ENCODE assay signal across 14 cellular contexts in genomic region chr19:18309525-18310064, GRCh38. TPM values are rescaled to one million over a fixed set of nuclear protein-coding genes. Genes with fewer than 3 reads are reported as not detected.
DNase-seq lines count a peak whose midpoint lies in the region; ATAC-seq, FAIRE-seq and TF ChIP-seq lines count a peak whose summit lies in the region.
"Had no signal": no experiment of that assay in that cellular context is flagged by ENCODE, and none has a peak within 500 bp of the region (broad histone marks: within the 10 kb centered on the region; RNA-seq: fewer than 3 reads in every experiment).

No MANE protein-coding gene starts in this region.

- POLR2A ChIA-PET in K562 (lab: Yijun Ruan, JAX): no interaction called here

- intact Hi-C loops in K562 (cut with micrococcal nuclease): no loop called here
- intact Hi-C loops in pancreas (cut with DNase I): no loop called here

- H2AFZ ChIP-seq in K562 (ENCODE audit: low read depth, low read length): no peak overlapping the region

- H3K9me1 ChIP-seq in K562 (ENCODE audit: control insufficient read depth, insufficient read depth, low read length): no peaks in the 10 kb centered on the region

- peaks cover 14% of the 10 kb centered on the region for H3K79me2 ChIP-seq in K562 (ENCODE audit: control insufficient read depth, insufficient read depth, low read length)

- no peak for TF ChIP-seq EP300 in K562 (IDR thresholded peaks at IDR 0.05; ENCODE audit: low read length)

- no peak for TF ChIP-seq CTCF in K562 (IDR thresholded peaks at IDR 0.05 in 2 of 3, conservative IDR thresholded peaks at IDR 0.05 in 1 of 3; ENCODE audit: insufficient read depth in 2 of 3, low read depth in 1 of 3, low read length in 3 of 3)
- TF ChIP-seq CTCF in pancreas (IDR thresholded peaks at IDR 0.05): no peak

- DNase-seq in activated naive CD8-positive, alpha-beta T cell treated with anti-CD3 and anti-CD28 coated beads for 36 hours: no peak
- no peak for DNase-seq in activated naive CD8-positive, alpha-beta T cell treated with anti-CD3 and anti-CD28 coated beads, Interleukin-2, amount 50 U/mL, for 24 hours
- peak in 1 of 4 experiments; percentile 6 for DNase-seq in K562 (ENCODE audit: extremely low read depth in 1 of 4, low spot score in 3 of 4)
- no peak for DNase-seq in HK-2 (ENCODE audit: unreplicated experiment)
- DNase-seq in pancreas: no peak
- DNase-seq: DMS53, NCI-H187 treated with DMSO at 0.1 percent for 48 hours, NCI-H69 had no signal

- no peaks in the 10 kb centered on the region for H3K9me3 Mint-ChIP-seq in activated naive CD8-positive, alpha-beta T cell treated with anti-CD3 and anti-CD28 coated beads for 36 hours
- H3K9me3 Mint-ChIP-seq in activated naive CD8-positive, alpha-beta T cell treated with anti-CD3 and anti-CD28 coated beads, Interleukin-2, amount 50 U/mL, for 24 hours: no peaks in the 10 kb centered on the region
- H3K9me3 Mint-ChIP-seq: CD14-positive monocyte, IgD-negative memory B cell had no signal

- H3K4me3 Mint-ChIP-seq in activated naive CD8-positive, alpha-beta T cell treated with anti-CD3 and anti-CD28 coated beads for 36 hours: no peak overlapping the region
- no peak overlapping the region for H3K4me3 Mint-ChIP-seq in activated naive CD8-positive, alpha-beta T cell treated with anti-CD3 and anti-CD28 coated beads, Interleukin-2, amount 50 U/mL, for 24 hours
- H3K4me3 Mint-ChIP-seq: CD14-positive monocyte, IgD-negative memory B cell had no signal

- WGBS in K562 (ENCODE audit: insufficient coverage, low coverage, missing lambda C conversion rate): 94% methylated on average over 17 of the region's 33 CpGs
- 92 to 95% methylated on average over 30 to 33 of the region's 33 CpGs for whole genome bisulfite sequencing in pancreas, 2 donors

- H3K27me3 ChIP-seq in K562 (ENCODE audit: control insufficient read depth in 2 of 2, insufficient read depth in 2 of 2, low read length in 2 of 2): no peaks in the 10 kb centered on the region
- no peaks in the 10 kb centered on the region for H3K27me3 ChIP-seq in pancreas

- BruUV-seq in K562 (replicated peaks; lab: Mats Ljungman, UMichigan): no TSS peak

- H3K36me3 ChIP-seq in K562 (ENCODE audit: control insufficient read depth, insufficient read depth, low read length) (peaks cover 89% of the 10 kb centered on the region), pancreas (peaks cover 0 to 9% (median 0%) of the 10 kb centered on the region in 3 donors)

- no peaks in the 10 kb centered on the region for H3K9me3 ChIP-seq in K562 (replicated peaks; ENCODE audit: control insufficient read depth, insufficient read depth, low read depth, low read length)
- H3K9me3 ChIP-seq in pancreas: no peaks in the 10 kb centered on the region
- H3K9me3 ChIP-seq: A549 had no signal

- no peak for TF ChIP-seq RAD21 in K562 (CRISPR knock-in tag; conservative IDR thresholded peaks at IDR 0.05 in 1 of 2, IDR thresholded peaks at IDR 0.05 in 1 of 2)

- H3K36me3 Mint-ChIP-seq in activated naive CD8-positive, alpha-beta T cell treated with anti-CD3 and anti-CD28 coated beads for 36 hours: peaks cover 45% of the 10 kb centered on the region
- peaks cover 37% of the 10 kb centered on the region for H3K36me3 Mint-ChIP-seq in activated naive CD8-positive, alpha-beta T cell treated with anti-CD3 and anti-CD28 coated beads, Interleukin-2, amount 50 U/mL, for 24 hours (ENCODE audit: low read depth)

- H3K4me1 ChIP-seq in K562 (replicated peaks in 1 of 2; ENCODE audit: control insufficient read depth in 2 of 2, insufficient read depth in 2 of 2, low read length in 2 of 2) (peaks cover 6 to 75% of the 10 kb centered on the region in 2 experiments; a peak in 4 of 5 replicates), pancreas (no peaks in the 10 kb centered on the region)

- no peaks in the 10 kb centered on the region for H4K20me1 ChIP-seq in K562 (replicated peaks; ENCODE audit: control insufficient read depth, insufficient read depth, low read length)

- peak; percentile 6 for TF ChIP-seq POLR2A in GM15510 (IDR thresholded peaks at IDR 0.05; ENCODE audit: borderline replicate concordance, extremely low read depth, insufficient read length)
- TF ChIP-seq POLR2A in K562 (conservative IDR thresholded peaks at IDR 0.05): no peak

- FAIRE-seq in K562 (lab: Jason Lieb, UNC) (no peak), pancreas (lab: Jason Lieb, UNC) (no peak)
- FAIRE-seq: A549, GM18507 had no signal

- peak overlapping the region in 1 of 2 experiments; percentile 46; a peak in 1 of 4 replicates for H3K9ac ChIP-seq in K562 (ENCODE audit: insufficient read depth in 1 of 2, low read depth in 2 of 2, low read length in 2 of 2)

- H3K4me2 ChIP-seq in K562 (ENCODE audit: insufficient read depth, low read length): no peak overlapping the region
- H3K4me2 ChIP-seq: A549 had no signal

- in situ Hi-C loops in K562 (cut with MboI): no loop called here

- CTCF ChIA-PET in K562 (lab: Yijun Ruan, JAX; ENCODE audit: low intra/inter-chr PET ratio): no interaction called here

- H3K27ac ChIP-seq in K562 (ENCODE audit: extremely low read depth, low read depth, low read length): no peak overlapping the region
- no peak overlapping the region for H3K27ac ChIP-seq in pancreas

- H3K27ac Mint-ChIP-seq in activated naive CD8-positive, alpha-beta T cell treated with anti-CD3 and anti-CD28 coated beads for 36 hours: peak overlapping the region; percentile 34
- H3K27ac Mint-ChIP-seq in activated naive CD8-positive, alpha-beta T cell treated with anti-CD3 and anti-CD28 coated beads, Interleukin-2, amount 50 U/mL, for 24 hours: no peak overlapping the region

- H3K27me3 Mint-ChIP-seq in activated naive CD8-positive, alpha-beta T cell treated with anti-CD3 and anti-CD28 coated beads for 36 hours: no peaks in the 10 kb centered on the region
- H3K27me3 Mint-ChIP-seq in activated naive CD8-positive, alpha-beta T cell treated with anti-CD3 and anti-CD28 coated beads, Interleukin-2, amount 50 U/mL, for 24 hours: no peaks in the 10 kb centered on the region
- H3K27me3 Mint-ChIP-seq: IgD-negative memory B cell had no signal

- H3K4me1 Mint-ChIP-seq in activated naive CD8-positive, alpha-beta T cell treated with anti-CD3 and anti-CD28 coated beads for 36 hours: peaks cover 40% of the 10 kb centered on the region
- peaks cover 38% of the 10 kb centered on the region for H3K4me1 Mint-ChIP-seq in activated naive CD8-positive, alpha-beta T cell treated with anti-CD3 and anti-CD28 coated beads, Interleukin-2, amount 50 U/mL, for 24 hours

- ATAC-seq in activated naive CD8-positive, alpha-beta T cell treated with anti-CD3 and anti-CD28 coated beads, Interleukin-2, amount 50 U/mL, for 24 hours: no peak
- ATAC-seq in K562: no peak
- ATAC-seq in GM21576 (IDR thresholded peaks at IDR 0.05; ENCODE audit: unreplicated experiment): no peak
- no peak for ATAC-seq in pancreas
- ATAC-seq: A549 had no signal

- H3K4me3 ChIP-seq in K562 (no peak overlapping the region), pancreas (no peak overlapping the region)
- H3K4me3 ChIP-seq: A549 had no signal

RNA-seq across cellular contexts. Expression of gene LSM4, which starts 13.3 kb away (rescaled TPM):
- total RNA-seq in activated naive CD8-positive, alpha-beta T cell treated with anti-CD3 and anti-CD28 coated beads for 36 hours: 100 to 1,000 TPM; 419 to 435 TPM
- total RNA-seq in K562 (2011; cell fraction: chromatin; rRNA removed; ENCODE audit: low replicate concordance): 34.5 and 96.0 TPM in 2 replicates
- total RNA-seq in K562 (2011; cell fraction: nucleolus; rRNA removed): 110 and 120 TPM in 2 replicates
- 70.1 and 74.1 TPM in 2 replicates for total RNA-seq in K562 (2011; cell fraction: nucleoplasm; rRNA removed)
- total RNA-seq in K562 (2014; rRNA removed) (763 and 822 TPM in 2 replicates), K562 (2014; rRNA removed; fragmentation: Illumina TruSeq; extraction: Trizol) (202 and 208 TPM in 2 replicates), K562 (2015; rRNA removed; fragmentation: Illumina TruSeq; extraction: Trizol) (273 and 275 TPM in 2 replicates), K562 (2021) (362 and 385 TPM in 2 replicates), pancreas (10 to 100 TPM; 16.5 to 39.0 (median 33.4) TPM)
- polyA plus RNA-seq in K562 (2011; rRNA removed) (188 and 201 TPM in 2 replicates), K562 (2014; fragmentation: Illumina TruSeq; extraction: Trizol) (126 and 203 TPM in 2 replicates), K562 (2014; fragmentation: Nextera tagmentation; extraction: Ambion mirVana) (10 to 100 TPM; 11.9 to 29.7 TPM), K562 (2014; rRNA removed) (674 and 746 TPM in 2 replicates), pancreas (10 to 100 TPM; 65.9 to 67.9 TPM)
- polyA plus RNA-seq in K562 (2011; cell fraction: cytosol; rRNA removed): 294 and 432 TPM in 2 replicates
- 206 and 249 TPM in 2 replicates for polyA plus RNA-seq in K562 (2011; cell fraction: nucleus; rRNA removed)
- polyA plus RNA-seq in K562 (2012): 245 and 279 TPM in 2 replicates
- polyA minus RNA-seq in K562 (2011; rRNA and poly(A)+ RNA removed): 38.4 and 39.9 TPM in 2 replicates
- polyA minus RNA-seq in K562 (2011; cell fraction: cytosol; rRNA and poly(A)+ RNA removed): 64.5 and 67.5 TPM in 2 replicates
- 48.1 and 57.9 TPM in 2 replicates for polyA minus RNA-seq in K562 (2011; cell fraction: nucleus; rRNA and poly(A)+ RNA removed)

RNA-seq across cellular contexts. Expression of gene JUND, which starts 28.2 kb away (rescaled TPM):
- 100 to 1,000 TPM; 379 to 398 TPM for total RNA-seq in activated naive CD8-positive, alpha-beta T cell treated with anti-CD3 and anti-CD28 coated beads for 36 hours
- 31.7 and 143 TPM in 2 replicates for total RNA-seq in K562 (2011; cell fraction: chromatin; rRNA removed; ENCODE audit: low replicate concordance)
- total RNA-seq in K562 (2011; cell fraction: nucleolus; rRNA removed): 201 and 240 TPM in 2 replicates
- 97.7 and 104 TPM in 2 replicates for total RNA-seq in K562 (2011; cell fraction: nucleoplasm; rRNA removed)
- total RNA-seq in K562 (2014; rRNA removed) (279 and 297 TPM in 2 replicates), K562 (2014; rRNA removed; fragmentation: Illumina TruSeq; extraction: Trizol) (17.4 and 22.6 TPM in 2 replicates), K562 (2015; rRNA removed; fragmentation: Illumina TruSeq; extraction: Trizol) (33.1 and 33.7 TPM in 2 replicates), K562 (2021) (245 and 286 TPM in 2 replicates), pancreas (100 to 1,000 TPM in 5 of 6 donors, 10 to 100 TPM in 1; 86.8 to 181 (median 137) TPM)
- polyA plus RNA-seq in K562 (2011; rRNA removed) (74.2 and 83.0 TPM in 2 replicates), K562 (2014; fragmentation: Illumina TruSeq; extraction: Trizol) (42.3 and 63.5 TPM in 2 replicates), K562 (2014; fragmentation: Nextera tagmentation; extraction: Ambion mirVana) (10 to 100 TPM in 1 of 2 experiments, 1 to 10 TPM in 1; 6.4 to 11.8 TPM), K562 (2014; rRNA removed) (210 and 216 TPM in 2 replicates), pancreas (100 to 1,000 TPM; 111 to 128 TPM)
- 93.8 and 405 TPM in 2 replicates for polyA plus RNA-seq in K562 (2011; cell fraction: cytosol; rRNA removed)
- 78.6 and 150 TPM in 2 replicates for polyA plus RNA-seq in K562 (2011; cell fraction: nucleus; rRNA removed)
- 73.8 and 111 TPM in 2 replicates for polyA plus RNA-seq in K562 (2012)
- 27.0 and 65.5 TPM in 2 replicates for polyA minus RNA-seq in K562 (2011; rRNA and poly(A)+ RNA removed)
- 243 and 277 TPM in 2 replicates for polyA minus RNA-seq in K562 (2011; cell fraction: cytosol; rRNA and poly(A)+ RNA removed)
- 89.5 and 108 TPM in 2 replicates for polyA minus RNA-seq in K562 (2011; cell fraction: nucleus; rRNA and poly(A)+ RNA removed)

RNA-seq across cellular contexts. Expression of gene PGPEP1, which starts 30.8 kb away (rescaled TPM):
- 10 to 100 TPM; 15.7 to 17.8 TPM for total RNA-seq in activated naive CD8-positive, alpha-beta T cell treated with anti-CD3 and anti-CD28 coated beads for 36 hours
- total RNA-seq in K562 (2011; cell fraction: chromatin; rRNA removed; ENCODE audit: low replicate concordance): 44.2 and 152 TPM in 2 replicates
- 93.0 and 102 TPM in 2 replicates for total RNA-seq in K562 (2011; cell fraction: nucleolus; rRNA removed)
- 67.2 and 79.3 TPM in 2 replicates for total RNA-seq in K562 (2011; cell fraction: nucleoplasm; rRNA removed)
- 29.5 and 33.8 TPM in 2 replicates for total RNA-seq in K562 (2014; rRNA removed)
- total RNA-seq in K562 (2014; rRNA removed; fragmentation: Illumina TruSeq; extraction: Trizol): 32.2 and 33.5 TPM in 2 replicates
- total RNA-seq in K562 (2015; rRNA removed; fragmentation: Illumina TruSeq; extraction: Trizol): 37.3 and 38.5 TPM in 2 replicates
- 61.7 and 69.6 TPM in 2 replicates for total RNA-seq in K562 (2021)
- polyA plus RNA-seq in K562 (2011; rRNA removed): 37.8 and 43.0 TPM in 2 replicates
- 33.8 and 35.3 TPM in 2 replicates for polyA plus RNA-seq in K562 (2011; cell fraction: cytosol; rRNA removed)
- 40.8 and 54.8 TPM in 2 replicates for polyA plus RNA-seq in K562 (2011; cell fraction: nucleus; rRNA removed)
- polyA plus RNA-seq in K562 (2012): 28.3 and 41.7 TPM in 2 replicates
- polyA plus RNA-seq in K562 (2014; fragmentation: Illumina TruSeq; extraction: Trizol): 36.1 and 36.4 TPM in 2 replicates
- polyA plus RNA-seq in K562 (2014; fragmentation: Nextera tagmentation; extraction: Ambion mirVana): 10 to 100 TPM in 1 of 2 experiments, 1 to 10 TPM in 1; 10.0 to 13.4 TPM
- 32.1 and 33.5 TPM in 2 replicates for polyA plus RNA-seq in K562 (2014; rRNA removed)
- 49.2 and 73.9 TPM in 2 replicates for polyA minus RNA-seq in K562 (2011; rRNA and poly(A)+ RNA removed)
- 39.5 and 43.2 TPM in 2 replicates for polyA minus RNA-seq in K562 (2011; cell fraction: cytosol; rRNA and poly(A)+ RNA removed)
- polyA minus RNA-seq in K562 (2011; cell fraction: nucleus; rRNA and poly(A)+ RNA removed): 33.0 and 37.7 TPM in 2 replicates
- total RNA-seq in pancreas: 10 to 100 TPM; 32.9 to 44.4 (median 37.1) TPM
- polyA plus RNA-seq in pancreas: 10 to 100 TPM; 10.4 to 20.7 TPM

RNA-seq across cellular contexts. Expression of gene IQCN, which starts 35.3 kb away (rescaled TPM):
- under 1 TPM; 0.29 to 0.32 TPM for total RNA-seq in activated naive CD8-positive, alpha-beta T cell treated with anti-CD3 and anti-CD28 coated beads for 36 hours
- total RNA-seq in K562 (2011; cell fraction: chromatin; rRNA removed; ENCODE audit: low replicate concordance): 0.35 and 0.67 TPM in 2 replicates
- 0.17 and 0.39 TPM in 2 replicates for total RNA-seq in K562 (2011; cell fraction: nucleolus; rRNA removed)
- total RNA-seq in K562 (2011; cell fraction: nucleoplasm; rRNA removed): 0.29 and 0.38 TPM in 2 replicates
- total RNA-seq in K562 (2014; rRNA removed) (0.04 and 0.05 TPM in 2 replicates), K562 (2014; rRNA removed; fragmentation: Illumina TruSeq; extraction: Trizol) (0.04 TPM in 1 of 2 replicates, not detected in the other), K562 (2015; rRNA removed; fragmentation: Illumina TruSeq; extraction: Trizol) (0.04 and 0.07 TPM in 2 replicates), K562 (2021) (0.07 and 0.16 TPM in 2 replicates), pancreas (1 to 10 TPM; 1.0 to 5.6 (median 1.6) TPM)
- polyA plus RNA-seq in K562 (2011; rRNA removed) (0.01 and 0.03 TPM in 2 replicates), K562 (2014; fragmentation: Illumina TruSeq; extraction: Trizol) (0.01 and 0.03 TPM in 2 replicates), K562 (2014; fragmentation: Nextera tagmentation; extraction: Ambion mirVana) (not detected), K562 (2014; rRNA removed) (not detected in 2 replicates), pancreas (10 to 100 TPM; 14.7 to 25.3 TPM)
- 0.01 TPM in 1 of 2 replicates, not detected in the other for polyA plus RNA-seq in K562 (2011; cell fraction: cytosol; rRNA removed)
- polyA plus RNA-seq in K562 (2011; cell fraction: nucleus; rRNA removed): 0.06 and 0.33 TPM in 2 replicates
- polyA plus RNA-seq in K562 (2012): 0.05 and 0.35 TPM in 2 replicates
- polyA minus RNA-seq in K562 (2011; rRNA and poly(A)+ RNA removed): 0.21 TPM in 1 of 2 replicates, not detected in the other
- polyA minus RNA-seq in K562 (2011; cell fraction: cytosol; rRNA and poly(A)+ RNA removed): not detected in 2 replicates
- 0.22 and 0.27 TPM in 2 replicates for polyA minus RNA-seq in K562 (2011; cell fraction: nucleus; rRNA and poly(A)+ RNA removed)
- polyA plus RNA-seq: CD14-positive monocyte had no signal
